In the genomic region with DNA sequence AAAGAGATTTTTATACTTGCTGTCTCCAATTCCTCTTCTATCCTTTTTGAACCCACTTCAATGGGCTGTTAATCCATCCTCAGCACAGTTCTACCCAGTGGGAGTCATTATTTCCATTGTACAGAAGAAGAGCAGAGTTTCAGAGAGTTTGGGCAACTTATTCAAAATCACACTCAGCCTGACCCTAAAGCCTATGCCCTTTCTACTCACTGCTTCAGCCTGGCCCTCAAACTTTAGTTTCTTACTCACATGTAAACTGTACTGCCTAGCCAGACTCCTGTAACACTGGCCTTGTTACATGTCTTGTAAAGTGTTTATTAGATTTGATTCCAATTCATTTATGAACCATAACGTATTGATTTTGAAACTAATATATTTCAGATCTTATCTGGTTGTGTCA, we compare ENCODE assay signal across 13 cellular contexts. TPM values are rescaled to one million over a fixed set of nuclear protein-coding genes. Genes with fewer than 3 reads are reported as not detected.
A peak's percentile ranks its signal among the peaks of the same experiment; 100 is the strongest.
DNase-seq lines count a peak whose midpoint lies in the region; ATAC-seq and TF ChIP-seq lines count a peak whose summit lies in the region.
"Had no signal": no experiment of that assay in that cellular context is flagged by ENCODE, and none has a peak within 500 bp of the region (broad histone marks: within the 10 kb centered on the region; RNA-seq: fewer than 3 reads in every experiment).

No MANE protein-coding gene starts in this region.

- H3K4me1 Mint-ChIP-seq in CD14-positive monocyte (peaks cover 15% of the 10 kb centered on the region), IgD-negative memory B cell (peaks cover 20 to 29% (median 25%) of the 10 kb centered on the region in 3 donors), glutamatergic neuron (ENCODE audit: low read depth, unreplicated experiment) (no peaks in the 10 kb centered on the region)

- intact Hi-C loops in CD14-positive monocyte (cut with micrococcal nuclease): no loop called here
- intact Hi-C loops in posterior vena cava (cut with DNase I): no loop called here

- H3K9me3 Mint-ChIP-seq in CD14-positive monocyte (peaks cover 0 to 4% (median 0%) of the 10 kb centered on the region in 7 donors), IgD-negative memory B cell (no peaks in the 10 kb centered on the region), glutamatergic neuron (ENCODE audit: unreplicated experiment) (peaks cover 1% of the 10 kb centered on the region)

- ATAC-seq in GM21381 (IDR thresholded peaks at IDR 0.05; ENCODE audit: unreplicated experiment) (peak; percentile 10), GM18520 (IDR thresholded peaks at IDR 0.05; ENCODE audit: unreplicated experiment) (no peak)

- TF ChIP-seq CTCF in CD14-positive monocyte (IDR thresholded peaks at IDR 0.05) (no peak), glutamatergic neuron (IDR thresholded peaks at IDR 0.05; ENCODE audit: partially characterized antibody, unreplicated experiment) (no peak)

- DNase-seq in CD14-positive monocyte (ENCODE audit: low spot score): no peak
- DNase-seq in glutamatergic neuron: no peak
- no peak for DNase-seq in SKM-1 (lab: John Stamatoyannopoulos, UW; ENCODE audit: unreplicated experiment)
- DNase-seq in HPDE6-E6E7 (ENCODE audit: extremely low spot score): no peak
- DNase-seq in posterior vena cava (ENCODE audit: low spot score): no peak
- DNase-seq: AML-193, hippocampal formation, NCI-H1417 treated with DMSO at 0.1 percent for 48 hours, right lobe of liver, SK-N-SH had no signal

- H3K27me3 Mint-ChIP-seq in CD14-positive monocyte (ENCODE audit: low read depth in 3 of 3) (no peaks in the 10 kb centered on the region), IgD-negative memory B cell (no peaks in the 10 kb centered on the region), glutamatergic neuron (ENCODE audit: unreplicated experiment) (no peaks in the 10 kb centered on the region)

- H3K4me3 Mint-ChIP-seq in CD14-positive monocyte: no peak overlapping the region
- peak overlapping the region in 3 of 4 donors; percentile 44 to 85 (median 80) for H3K4me3 Mint-ChIP-seq in IgD-negative memory B cell
- no peak overlapping the region for H3K4me3 Mint-ChIP-seq in glutamatergic neuron (ENCODE audit: unreplicated experiment)

- H3K36me3 Mint-ChIP-seq in CD14-positive monocyte: no peaks in the 10 kb centered on the region
- peaks cover 3% of the 10 kb centered on the region for H3K36me3 Mint-ChIP-seq in IgD-negative memory B cell
- H3K36me3 Mint-ChIP-seq in glutamatergic neuron (ENCODE audit: unreplicated experiment): peaks cover 10% of the 10 kb centered on the region

- H3K27ac Mint-ChIP-seq in CD14-positive monocyte (peak overlapping the region in 6 of 7 donors; percentile 89 to 95 (median 92)), IgD-negative memory B cell (peak overlapping the region; percentile 81 to 97 (median 97)), glutamatergic neuron (ENCODE audit: unreplicated experiment) (peak overlapping the region; percentile 10)

RNA-seq across cellular contexts. Expression of a gene that starts 25.1 kb away (rescaled TPM):
- 10 to 100 TPM; 17.5 to 26.9 TPM for polyA plus RNA-seq in CD14-positive monocyte
- 18.6 TPM for polyA plus RNA-seq in IgD-negative memory B cell
- total RNA-seq in glutamatergic neuron (ENCODE audit: unreplicated experiment): 32.5 TPM
- total RNA-seq in posterior vena cava: 10 to 100 TPM; 68.8 to 77.3 TPM

RNA-seq across cellular contexts. Expression of a gene that starts 26.1 kb away (rescaled TPM):
- polyA plus RNA-seq in CD14-positive monocyte: 10 to 100 TPM; 74.2 to 92.3 TPM
- polyA plus RNA-seq in IgD-negative memory B cell: 87.9 TPM
- total RNA-seq in glutamatergic neuron (ENCODE audit: unreplicated experiment): 245 TPM
- total RNA-seq in posterior vena cava: 10 to 100 TPM; 76.7 to 87.3 TPM

Comparison
In these comparisons a context has a peak if more than half of its experiments do, and no peak if none do; other contexts are left out.
1. H3K27ac Mint-ChIP-seq: peak in every context shown above with its lines; median percentile 97 in IgD-negative memory B cell; 92 in CD14-positive monocyte; 10 in glutamatergic neuron.
2. H3K4me3 Mint-ChIP-seq: peak in IgD-negative memory B cell (3 of 4); none in CD14-positive monocyte (0 of 2) and glutamatergic neuron (single experiment).